In the genomic region with DNA sequence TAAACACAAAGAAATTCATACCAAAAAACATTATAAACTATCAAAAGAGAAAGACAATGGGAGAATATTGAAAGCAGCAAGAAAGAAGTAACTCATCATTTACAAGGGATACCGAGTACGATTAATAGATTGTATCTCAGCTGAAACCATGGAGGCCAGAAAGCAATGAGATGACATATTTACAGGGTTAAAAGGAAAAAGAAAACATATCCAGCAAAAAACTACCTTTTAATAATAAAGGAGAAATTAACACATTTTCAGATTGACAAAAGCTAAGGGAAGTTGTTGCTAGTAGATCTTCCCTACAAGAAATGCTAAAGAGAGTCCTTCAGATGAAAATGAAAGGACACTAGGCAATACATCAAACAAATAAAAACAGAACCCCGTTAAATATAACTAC, we compare ENCODE assay signal across 7 cellular contexts.
"Had no signal": no experiment of that assay in that cellular context is flagged by ENCODE, and none has a peak within 500 bp of the region (broad histone marks: within the 10 kb centered on the region; RNA-seq: fewer than 3 reads in every experiment).

No MANE protein-coding gene starts in this region.

- H3K27ac Mint-ChIP-seq: IgD-negative memory B cell had no signal

- H3K4me3 Mint-ChIP-seq: H9, IgD-negative memory B cell had no signal

- H3K36me3 Mint-ChIP-seq: IgD-negative memory B cell had no signal

- H3K4me3 ChIP-seq: GM23248 had no signal

- H3K4me1 Mint-ChIP-seq: IgD-negative memory B cell had no signal

- DNase-seq: GM23248, H9, HCEC 1CT, KBM-7 had no signal

- H3K9me3 Mint-ChIP-seq: H9, IgD-negative memory B cell had no signal

- ATAC-seq: HepG2 had no signal

- H3K27me3 Mint-ChIP-seq: IgD-negative memory B cell had no signal

- H3K27ac ChIP-seq: GM23248, HL-60 had no signal
